ENCODE assay signal across 17 cellular contexts in the genomic region with DNA sequence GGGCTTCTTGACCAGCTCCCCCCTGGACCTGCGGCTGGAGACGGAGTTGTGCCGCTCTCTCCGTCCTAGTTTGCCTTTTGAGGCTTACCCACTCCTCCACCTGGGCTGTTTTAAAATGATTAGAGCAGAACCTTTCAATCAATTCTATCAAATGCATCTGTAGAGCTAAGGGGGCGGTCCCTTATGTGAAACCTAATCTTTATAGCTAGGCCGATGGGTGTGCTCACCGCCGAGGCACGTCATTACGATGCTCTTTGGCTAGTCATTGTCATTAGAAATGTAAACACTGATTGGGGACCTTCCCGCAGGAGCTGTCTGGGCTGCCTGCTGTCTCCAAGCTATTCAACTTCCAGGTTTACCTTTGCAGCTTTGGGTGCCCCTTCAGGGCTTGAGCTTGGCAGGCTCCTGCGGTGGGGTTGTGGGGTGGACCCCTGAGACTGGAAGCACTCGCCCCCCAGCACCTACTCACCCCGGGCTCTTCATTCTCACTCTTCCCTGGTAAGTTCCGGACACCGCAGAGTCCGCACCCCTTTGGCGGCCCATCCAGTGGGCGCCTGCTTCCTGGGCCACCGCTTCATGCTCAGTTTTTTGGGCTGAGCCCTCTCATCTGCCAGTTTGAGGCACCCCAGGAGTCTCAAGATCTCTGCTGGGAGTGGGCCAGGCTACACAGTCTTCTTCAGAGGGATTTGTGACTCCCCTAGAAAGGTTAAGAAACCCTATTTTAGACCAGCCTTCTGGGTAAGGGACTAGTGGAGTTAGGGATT. TPM values are rescaled to one million over a fixed set of nuclear protein-coding genes. Genes with fewer than 3 reads are reported as not detected.
DNase-seq lines count a peak whose midpoint lies in the region; ATAC-seq and TF ChIP-seq lines count a peak whose summit lies in the region.
"Had no signal": no experiment of that assay in that cellular context is flagged by ENCODE, and none has a peak within 500 bp of the region (broad histone marks: within the 10 kb centered on the region; RNA-seq: fewer than 3 reads in every experiment).

No MANE protein-coding gene starts in this region.

- POLR2A ChIA-PET in naive thymus-derived CD8-positive, alpha-beta T cell (lab: Charles Lee) = no interaction called here

- H2AFZ ChIP-seq in MM.1S (ENCODE audit: low read length) = no peak overlapping the region
- H2AFZ ChIP-seq: parathyroid adenoma had no signal

- H3K4me1 Mint-ChIP-seq in T-helper 17 cell = peaks cover 34% of the 10 kb centered on the region
- H3K4me1 Mint-ChIP-seq in naive thymus-derived CD8-positive, alpha-beta T cell = peaks cover 21 to 43% (median 35%) of the 10 kb centered on the region in 4 donors

- no peaks in the 10 kb centered on the region for H3K9me3 Mint-ChIP-seq in naive thymus-derived CD8-positive, alpha-beta T cell

- peak; percentile 81 for DNase-seq in DMS153 treated with DMSO at 0.1 percent for 48 hours (lab: John Stamatoyannopoulos, UW; ENCODE audit: unreplicated experiment)
- DNase-seq in NCI-H128 (lab: John Stamatoyannopoulos, UW; ENCODE audit: unreplicated experiment) = peak; percentile 40
- no peak for DNase-seq in T-helper 17 cell
- no peak for DNase-seq in naive thymus-derived CD8-positive, alpha-beta T cell
- no peak for DNase-seq in MM.1S
- DNase-seq in ureter (ENCODE audit: low spot score) = no peak
- no peak for DNase-seq in LoVo (ENCODE audit: low spot score)
- DNase-seq: activated CD4-positive, alpha-beta T cell treated with anti-CD3 and anti-CD28 coated beads, Interleukin-2, amount 50 U/mL, for 4 hours; effector CD8-positive, alpha-beta T cell; left ventricle myocardium inferior; stimulated activated CD4-positive, alpha-beta T cell treated with anti-CD3 and anti-CD28 coated beads, Interleukin-2, amount 100 ng/mL, for 24 hours; stimulated activated naive CD4-positive, alpha-beta T cell treated with Interleukin-2 at 50 U/mL for 16 hours; T-helper 1 cell had no signal

- H3K79me2 ChIP-seq in MM.1S (ENCODE audit: low read length) = peaks cover 11% of the 10 kb centered on the region; the same call in 1 of the 2 replicates

- no peaks in the 10 kb centered on the region for H3K9me3 ChIP-seq in T-helper 17 cell (ENCODE audit: control insufficient read depth, low read length, poor library complexity, severe bottlenecking)
- H3K9me3 ChIP-seq in MM.1S (replicated peaks; ENCODE audit: insufficient read depth, low read length) = no peaks in the 10 kb centered on the region
- H3K9me3 ChIP-seq: left ventricle myocardium inferior had no signal

- no peaks in the 10 kb centered on the region for H4K20me1 ChIP-seq in MM.1S (ENCODE audit: insufficient read depth, low read length)

- H3K4me1 ChIP-seq in MM.1S (ENCODE audit: low read length) = no peaks in the 10 kb centered on the region
- H3K4me1 ChIP-seq: parathyroid adenoma had no signal

- H3K27me3 Mint-ChIP-seq in T-helper 17 cell = no peaks in the 10 kb centered on the region
- peaks cover 0 to 1% (median 0%) of the 10 kb centered on the region in 5 donors for H3K27me3 Mint-ChIP-seq in naive thymus-derived CD8-positive, alpha-beta T cell

- H3K9me2 ChIP-seq in MM.1S (replicated peaks; ENCODE audit: insufficient read depth, low read length) = no peaks in the 10 kb centered on the region

- no peaks in the 10 kb centered on the region for H3K36me3 Mint-ChIP-seq in T-helper 17 cell (ENCODE audit: low read depth)
- peaks cover 0 to 61% (median 4%) of the 10 kb centered on the region in 3 donors for H3K36me3 Mint-ChIP-seq in naive thymus-derived CD8-positive, alpha-beta T cell

- no peaks in the 10 kb centered on the region for H3K27me3 ChIP-seq in MM.1S (replicated peaks; ENCODE audit: insufficient read depth, low read length)

- H3K36me3 ChIP-seq in MM.1S (replicated peaks; ENCODE audit: insufficient read depth, low read length) = no peaks in the 10 kb centered on the region

- no peak overlapping the region for H3K4me2 ChIP-seq in MM.1S (ENCODE audit: low read depth, low read length)

- H3K4me3 Mint-ChIP-seq in T-helper 17 cell = no peak overlapping the region
- H3K4me3 Mint-ChIP-seq in naive thymus-derived CD8-positive, alpha-beta T cell = no peak overlapping the region

- TF ChIP-seq CTCF in MM.1S (IDR thresholded peaks at IDR 0.05; ENCODE audit: low read length) = no peak

- no peak overlapping the region for H3K27ac ChIP-seq in MM.1S (ENCODE audit: low read length)
- H3K27ac ChIP-seq: parathyroid adenoma had no signal

- no peak overlapping the region for H3K9ac ChIP-seq in MM.1S (ENCODE audit: low read length)
- H3K9ac ChIP-seq: parathyroid adenoma had no signal

- H3K27ac Mint-ChIP-seq in T-helper 17 cell = peak overlapping the region; percentile 97
- H3K27ac Mint-ChIP-seq in naive thymus-derived CD8-positive, alpha-beta T cell = peak overlapping the region; percentile 91 to 100 (median 98)

- ATAC-seq in T-helper 17 cell (no peak), GM19324 (IDR thresholded peaks at IDR 0.05; ENCODE audit: low FRiP score, unreplicated experiment) (no peak)
- no peak for ATAC-seq in naive thymus-derived CD8-positive, alpha-beta T cell

- no peak overlapping the region for H3K4me3 ChIP-seq in MM.1S (ENCODE audit: low read length)
- H3K4me3 ChIP-seq: left ventricle myocardium inferior had no signal

- H3F3A ChIP-seq in MM.1S (ENCODE audit: insufficient read depth, low read length) = no peaks in the 10 kb centered on the region

RNA-seq across cellular contexts. Expression of a gene that starts 20.9 kb away (rescaled TPM):
- total RNA-seq in T-helper 17 cell (under 1 TPM; 0.65 to 0.86 TPM), ureter (not detected)
- total RNA-seq in naive thymus-derived CD8-positive, alpha-beta T cell = under 1 TPM; 0.49 to 0.60 TPM
- under 1 TPM in 2 of 3 donors, not detected in 1; 0.16 to 0.69 TPM for polyA plus RNA-seq in naive thymus-derived CD8-positive, alpha-beta T cell
- total RNA-seq: glomerular endothelial cell, left ventricle myocardium inferior had no signal
- polyA plus RNA-seq: adipose tissue had no signal

RNA-seq across cellular contexts. Expression of a gene that starts 33.4 kb away (rescaled TPM):
- 100 to 1,000 TPM; 346 to 383 TPM for total RNA-seq in T-helper 17 cell
- 100 to 1,000 TPM; 231 to 235 TPM for total RNA-seq in naive thymus-derived CD8-positive, alpha-beta T cell
- 100 to 1,000 TPM; 625 to 787 (median 649) TPM for polyA plus RNA-seq in naive thymus-derived CD8-positive, alpha-beta T cell
- total RNA-seq in ureter = 279 TPM

RNA-seq across cellular contexts. Expression of a gene that starts 45.4 kb away (rescaled TPM):
- total RNA-seq in T-helper 17 cell (10 to 100 TPM; 40.4 to 72.8 TPM), ureter (43.9 TPM)
- total RNA-seq in naive thymus-derived CD8-positive, alpha-beta T cell = 10 to 100 TPM; 40.2 to 42.7 TPM
- 10 to 100 TPM; 14.4 to 20.4 (median 18.5) TPM for polyA plus RNA-seq in naive thymus-derived CD8-positive, alpha-beta T cell

RNA-seq across cellular contexts. Expression of a gene that starts 47.2 kb away (rescaled TPM):
- total RNA-seq in T-helper 17 cell (100 to 1,000 TPM; 100 to 141 TPM), ureter (47.3 TPM)
- 10 to 100 TPM; 78.7 to 81.2 TPM for total RNA-seq in naive thymus-derived CD8-positive, alpha-beta T cell
- polyA plus RNA-seq in naive thymus-derived CD8-positive, alpha-beta T cell = 10 to 100 TPM in 2 of 3 donors, 1 to 10 TPM in 1; 7.3 to 25.1 (median 15.9) TPM

Comparison
In these comparisons a context has a peak if more than half of its experiments do, and no peak if none do; other contexts are left out.
1. DNase-seq: peak in DMS153 treated with DMSO at 0.1 percent for 48 hours (single experiment) and NCI-H128 (single experiment); none in T-helper 17 cell (0 of 3), naive thymus-derived CD8-positive, alpha-beta T cell (0 of 10), MM.1S (single experiment), ureter (single experiment) and LoVo (single experiment).